In the genomic region with DNA sequence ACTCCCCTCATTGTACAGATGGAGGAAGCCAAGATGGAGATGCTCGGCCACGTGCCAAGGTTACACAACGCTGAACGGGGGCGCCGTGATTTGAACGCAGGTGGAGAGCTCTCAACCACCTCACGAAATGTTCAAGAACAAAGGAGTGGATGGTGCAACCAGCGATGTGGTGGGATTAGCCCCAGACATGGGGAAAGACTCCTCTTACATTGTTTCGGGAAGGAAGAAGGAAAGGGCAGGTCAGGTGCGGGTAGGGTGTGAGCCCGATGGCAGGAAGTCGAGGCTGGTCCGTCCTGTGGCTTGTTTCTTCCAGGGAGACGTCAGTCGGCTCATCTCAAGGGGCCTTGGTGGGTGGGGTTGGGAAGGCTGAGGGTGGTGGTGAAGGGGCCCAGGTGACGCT, we compare ENCODE assay signal across 28 cellular contexts. TPM values are rescaled to one million over a fixed set of nuclear protein-coding genes. Genes with fewer than 3 reads are reported as not detected.
"Had no signal": no experiment of that assay in that cellular context is flagged by ENCODE, and none has a peak within 500 bp of the region (broad histone marks: within the 10 kb centered on the region; RNA-seq: fewer than 3 reads in every experiment).

No MANE protein-coding gene starts in this region.

- FAIRE-seq: TTC549 had no signal

- DNase-seq: activated CD4-positive, alpha-beta memory T cell treated with anti-CD3 and anti-CD28 coated beads, Interleukin-2, amount 10 ng/mL, durations not matched to agents 7 days and 5 days; activated CD4-positive, alpha-beta T cell treated with anti-CD3 and anti-CD28 coated beads for 36 hours; activated CD4-positive, alpha-beta T cell treated with anti-CD3 and anti-CD28 coated beads, Interleukin-2, amount 50 U/mL, for 1 hour; activated CD4-positive, CD25-positive, alpha-beta regulatory T cell; activated gamma-delta T cell treated with Interleukin-2 at 50 U/mL for 16 hours; activated naive CD4-positive, alpha-beta T cell treated with anti-CD3 and anti-CD28 coated beads, Interleukin-2, amount 10 ng/mL, durations not matched to agents 7 days and 5 days; activated naive CD8-positive, alpha-beta T cell treated with anti-CD3 and anti-CD28 coated beads for 36 hours; activated T-cell treated with anti-CD3 and anti-CD28 coated beads for 4 hours; activated T-cell treated with anti-CD3 and anti-CD28 coated beads, Interleukin-2, amount 50 U/mL, for 48 hours; caudate nucleus; Kasumi-1; KBM-7; NCI-H1105 treated with DMSO at 0.1 percent for 48 hours; NCI-H1436 treated with DMSO at 0.1 percent for 48 hours; NCI-H187 treated with DMSO at 0.1 percent for 48 hours; NCI-H2227 treated with DMSO at 0.1 percent for 48 hours; NCI-H446 treated with DMSO at 0.1 percent for 48 hours; NCI-H524 treated with DMSO at 0.1 percent for 48 hours; NCI-H748 treated with DMSO at 0.1 percent for 48 hours; SIG-M5; T-helper 17 cell; T-helper 9 cell had no signal

- ATAC-seq: activated CD4-positive, alpha-beta T cell treated with anti-CD3 and anti-CD28 coated beads for 36 hours; activated T-helper 17 cell treated with anti-CD3 and anti-CD28 coated beads, Interleukin-2, amount 50 U/mL, for 72 hours; T-helper 17 cell had no signal

RNA-seq across cellular contexts. Expression of gene KLK14, which starts 7.1 kb away (rescaled TPM):
- total RNA-seq: cerebellum, RPMI7951 had no signal

RNA-seq across cellular contexts. Expression of gene KLK13, which starts 24.9 kb away (rescaled TPM):
- total RNA-seq: activated CD4-positive, alpha-beta memory T cell treated with anti-CD3 and anti-CD28 coated beads, Interleukin-2, amount 10 ng/mL, durations not matched to agents 7 days and 5 days; activated CD4-positive, alpha-beta T cell treated with anti-CD3 and anti-CD28 coated beads for 36 hours; activated CD8-positive, alpha-beta memory T cell treated with anti-CD3 and anti-CD28 coated beads for 36 hours; activated naive CD8-positive, alpha-beta T cell treated with anti-CD3 and anti-CD28 coated beads for 36 hours; activated T-helper 17 cell treated with anti-CD3 and anti-CD28 coated beads, Interleukin-2, amount 50 U/mL, for 72 hours; cerebellum; OCI-LY7; RPMI7951; T-helper 17 cell had no signal

RNA-seq across cellular contexts. Expression of gene SIGLEC9, which starts 34.9 kb away (rescaled TPM):
- total RNA-seq: OCI-LY7, RPMI7951 had no signal

RNA-seq across cellular contexts. Expression of gene SIGLEC7, which starts 52.3 kb away (rescaled TPM):
- total RNA-seq: activated CD4-positive, alpha-beta memory T cell treated with anti-CD3 and anti-CD28 coated beads, Interleukin-2, amount 10 ng/mL, durations not matched to agents 7 days and 5 days; activated CD4-positive, alpha-beta T cell treated with anti-CD3 and anti-CD28 coated beads for 36 hours; activated CD8-positive, alpha-beta memory T cell treated with anti-CD3 and anti-CD28 coated beads for 36 hours; activated naive CD8-positive, alpha-beta T cell treated with anti-CD3 and anti-CD28 coated beads for 36 hours; activated T-helper 17 cell treated with anti-CD3 and anti-CD28 coated beads, Interleukin-2, amount 50 U/mL, for 72 hours; OCI-LY7; RPMI7951 had no signal
